ENCODE assay signal across 21 cellular contexts in the genomic region with DNA sequence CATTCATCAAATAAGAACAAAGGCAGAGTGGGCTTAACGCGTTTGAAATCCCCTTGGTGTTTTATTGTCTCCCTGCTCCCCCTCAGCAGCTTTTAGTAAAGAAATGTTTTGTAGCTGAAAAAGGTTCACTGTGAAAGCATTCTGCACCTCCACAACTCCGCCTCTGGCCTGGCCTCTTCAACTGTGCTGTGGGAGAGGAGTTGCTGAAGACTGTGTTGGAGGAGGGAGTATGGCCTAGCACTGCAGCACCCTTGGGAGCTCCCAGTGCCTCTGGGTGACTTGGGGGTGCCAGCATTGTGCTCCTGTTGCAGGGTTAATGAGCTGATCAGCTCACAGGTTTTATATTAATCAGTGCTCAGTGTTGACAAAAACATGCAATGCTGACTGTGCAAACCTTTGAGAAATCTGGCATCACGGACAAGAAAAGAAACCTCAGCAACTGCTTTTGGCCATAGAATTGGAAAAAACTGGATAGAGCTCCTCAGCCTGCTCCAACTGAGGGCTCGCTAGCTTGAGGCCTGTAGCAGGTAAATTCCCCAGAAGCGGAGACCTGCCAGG. TPM values are rescaled to one million over a fixed set of nuclear protein-coding genes. Genes with fewer than 3 reads are reported as not detected.
DNase-seq lines count a peak whose midpoint lies in the region; ATAC-seq, FAIRE-seq and TF ChIP-seq lines count a peak whose summit lies in the region.
"Had no signal": no experiment of that assay in that cellular context is flagged by ENCODE, and none has a peak within 500 bp of the region (broad histone marks: within the 10 kb centered on the region; RNA-seq: fewer than 3 reads in every experiment).

No MANE protein-coding gene starts in this region.

- H3K4me1 ChIP-seq in HAP-1 (peaks cover 3% of the 10 kb centered on the region), right lobe of liver (peaks cover 0 to 48% (median 11%) of the 10 kb centered on the region in 4 donors), testis (peaks cover 16% of the 10 kb centered on the region), kidney (ENCODE audit: control insufficient read depth in 1 of 2, insufficient read depth in 1 of 2, low read depth in 1 of 2, low read length in 2 of 2) (peaks cover 34 to 43% of the 10 kb centered on the region in 2 donors)
- H3K4me1 ChIP-seq: SJSA1 had no signal

- peak overlapping the region; percentile 36 to 95 (median 75) for H3K27ac Mint-ChIP-seq in brain
- H3K27ac Mint-ChIP-seq: B cell; CD8-positive, alpha-beta T cell; GM23338 had no signal

- TF ChIP-seq POLR2A in right lobe of liver (IDR thresholded peaks at IDR 0.05) = no peak
- no peak for TF ChIP-seq POLR2A in testis (IDR thresholded peaks at IDR 0.05)

- peaks cover 3% of the 10 kb centered on the region; the same call in 1 of the 2 replicates for H3K9me3 ChIP-seq in HAP-1
- no peaks in the 10 kb centered on the region for H3K9me3 ChIP-seq in right lobe of liver
- H3K9me3 ChIP-seq in testis = no peaks in the 10 kb centered on the region
- no peaks in the 10 kb centered on the region for H3K9me3 ChIP-seq in kidney (ENCODE audit: control insufficient read depth in 1 of 2, low read length in 2 of 2)
- H3K9me3 ChIP-seq: SJSA1 had no signal

- WGBS in right lobe of liver (ENCODE audit: insufficient coverage, low coverage, low lambda C conversion rate, missing lambda C conversion rate) = 41% methylated on average over 6 of the region's 6 CpGs
- 60 to 68% methylated on average over 6 of the region's 6 CpGs for WGBS in testis, 2 donors

- DNase-seq in HAP-1 (ENCODE audit: low spot score in 2 of 2) = peak; percentile 38 to 46
- DNase-seq in right lobe of liver = peak in 1 of 3 donors; percentile 64
- peak; percentile 21 for DNase-seq in testis
- DNase-seq in kidney = no peak
- no peak for DNase-seq in T-helper 2 cell
- no peak for DNase-seq in D341Med (ENCODE audit: low spot score)
- DNase-seq: CD8-positive, alpha-beta T cell; DMS79; KG1; NCI-H2081 treated with DMSO at 0.1 percent for 48 hours; NCI-H2227 treated with DMSO at 0.1 percent for 48 hours; NCI-H524 treated with DMSO at 0.1 percent for 48 hours; NK-92 treated with Interleukin-12 subunit alpha and Interleukin-12 subunit beta, amount 100 ng/mL, for 24 hours; PC-3 had no signal

- no peaks in the 10 kb centered on the region for H3K27me3 Mint-ChIP-seq in brain
- H3K27me3 Mint-ChIP-seq: B cell had no signal

- peaks cover 16% of the 10 kb centered on the region for H3K36me3 Mint-ChIP-seq in brain
- H3K36me3 Mint-ChIP-seq: CD8-positive, alpha-beta T cell had no signal

- intact Hi-C loops in right lobe of liver (cut with DNase I) (no loop called here), testis (cut with DNase I; ENCODE audit: low total_unique reads) (no loop called here), kidney (cut with DNase I) (no loop called here)

- ATAC-seq in right lobe of liver (peak; percentile 29 to 64 (median 42)), HG03135 (IDR thresholded peaks at IDR 0.05; ENCODE audit: unreplicated experiment) (no peak)
- ATAC-seq: CD8-positive, alpha-beta T cell; GM23338; PC-3 had no signal

- H3K36me3 ChIP-seq in HAP-1 (replicated peaks) (no peaks in the 10 kb centered on the region), right lobe of liver (no peaks in the 10 kb centered on the region), testis (ENCODE audit: low read depth, missing control alignments) (no peaks in the 10 kb centered on the region), kidney (ENCODE audit: control insufficient read depth in 1 of 2, insufficient read depth in 2 of 2, low read length in 2 of 2) (peaks cover 3 to 6% of the 10 kb centered on the region in 2 donors)
- H3K36me3 ChIP-seq: SJSA1 had no signal

- H3K4me1 Mint-ChIP-seq in brain = peaks cover 44% of the 10 kb centered on the region
- H3K4me1 Mint-ChIP-seq: B cell had no signal

- H3K4me3 ChIP-seq in HAP-1 = no peak overlapping the region
- no peak overlapping the region for H3K4me3 ChIP-seq in right lobe of liver
- H3K4me3 ChIP-seq in testis = no peak overlapping the region
- H3K4me3 ChIP-seq in kidney (ENCODE audit: low read length in 2 of 2) = peak overlapping the region in 1 of 2 donors; percentile 13
- H3K4me3 ChIP-seq: GM23338, SJSA1 had no signal

- H3K27me3 ChIP-seq in HAP-1 (ENCODE audit: low read depth) = no peaks in the 10 kb centered on the region
- H3K27me3 ChIP-seq in right lobe of liver = no peaks in the 10 kb centered on the region
- H3K27me3 ChIP-seq in testis = no peaks in the 10 kb centered on the region
- H3K27me3 ChIP-seq: SJSA1 had no signal

- H3K9me3 Mint-ChIP-seq in brain = peaks cover 4 to 14% (median 5%) of the 10 kb centered on the region in 5 experiments

- TF ChIP-seq CTCF in brain (conservative IDR thresholded peaks at IDR 0.05) (no peak), right lobe of liver (IDR thresholded peaks at IDR 0.05) (no peak), testis (IDR thresholded peaks at IDR 0.05) (no peak), kidney (IDR thresholded peaks at IDR 0.05; ENCODE audit: borderline replicate concordance, extremely low read depth, insufficient read depth) (no peak)

- in situ Hi-C loops in HAP-1 (cut with MboI; ENCODE audit: low sequenced_read_pairs) = no loop called here

- no peak for FAIRE-seq in kidney (lab: Jason Lieb, UNC)
- FAIRE-seq: D721Med had no signal

- H3K4me3 Mint-ChIP-seq in brain = peak overlapping the region in 1 of 5 experiments; percentile 9
- H3K4me3 Mint-ChIP-seq: B cell; CD8-positive, alpha-beta T cell; GM23338 had no signal

- H3K9ac ChIP-seq in kidney (ENCODE audit: low read length in 2 of 2) = peak overlapping the region in 1 of 2 donors; percentile 23

- H3K27ac ChIP-seq in right lobe of liver = peak overlapping the region in 2 of 3 donors; percentile 36 to 72
- peak overlapping the region; percentile 8 to 21 for H3K27ac ChIP-seq in testis
- H3K27ac ChIP-seq in kidney (ENCODE audit: low read depth in 2 of 2, low read length in 2 of 2) = peak overlapping the region in 1 of 2 donors; percentile 40
- H3K27ac ChIP-seq: RWPE1, SJSA1 had no signal

RNA-seq across cellular contexts. Expression of gene TSPAN9, which starts 14.6 kb away (rescaled TPM):
- polyA plus RNA-seq in brain (ENCODE audit: insufficient read depth, low read depth, low replicate concordance) (9.1 TPM), testis (ENCODE audit: insufficient read depth, low read depth, low replicate concordance) (14.2 TPM), kidney (ENCODE audit: insufficient read depth, low read depth, low replicate concordance) (62.4 TPM)
- total RNA-seq in right lobe of liver (10 to 100 TPM; 23.7 to 53.2 (median 39.8) TPM), testis (10 to 100 TPM; 19.8 to 23.5 TPM), kidney (81.6 TPM)

Comparison
In these comparisons a context has a peak if more than half of its experiments do, and no peak if none do; other contexts are left out.
1. DNase-seq: peak in HAP-1 (2 of 2) and testis (single experiment); none in kidney (single experiment), T-helper 2 cell (0 of 5) and D341Med (single experiment).